Comparison of ENCODE assay signal across 11 cellular contexts in genomic region chr16:86834451-86835035, GRCh38.
A peak's percentile ranks its signal among the peaks of the same experiment; 100 is the strongest.
DNase-seq lines count a peak whose midpoint lies in the region; ATAC-seq and TF ChIP-seq lines count a peak whose summit lies in the region.
"Had no signal": no experiment of that assay in that cellular context is flagged by ENCODE, and none has a peak within 500 bp of the region (broad histone marks: within the 10 kb centered on the region; RNA-seq: fewer than 3 reads in every experiment).

No MANE protein-coding gene starts in this region.

- intact Hi-C loops in PC-3 (cut with micrococcal nuclease): loop anchor here (1.0 kb wide), 1 partner anchor 271 kb away; no protein-coding TSS in a partner anchor

- no peaks in the 10 kb centered on the region for H3K27me3 Mint-ChIP-seq in osteocyte (ENCODE audit: unreplicated experiment)

- no peaks in the 10 kb centered on the region for H3K79me2 ChIP-seq in PC-3 (ENCODE audit: low read length)

- peaks cover 29% of the 10 kb centered on the region for H3K4me1 Mint-ChIP-seq in osteocyte (ENCODE audit: unreplicated experiment)

- H3K27ac ChIP-seq in PC-3 (ENCODE audit: low read length): no peak overlapping the region
- H3K27ac ChIP-seq: suprapubic skin had no signal

- no peak overlapping the region for H3K27ac Mint-ChIP-seq in osteocyte (ENCODE audit: unreplicated experiment)

- H3K36me3 ChIP-seq in PC-3 (ENCODE audit: low read depth, low read length): no peaks in the 10 kb centered on the region
- H3K36me3 ChIP-seq: suprapubic skin had no signal

- peak; percentile 37; the same call in 1 of the 2 replicates for TF ChIP-seq CTCF in PC-3 (conservative IDR thresholded peaks at IDR 0.05; ENCODE audit: low read depth, low read length)
- TF ChIP-seq CTCF in epithelial cell of esophagus (IDR thresholded peaks at IDR 0.05; ENCODE audit: insufficient read depth, low read depth, low read length, missing control alignments): peak; percentile 21
- TF ChIP-seq CTCF in osteocyte (IDR thresholded peaks at IDR 0.05): peak; percentile 54

- H3K9ac ChIP-seq in PC-3 (ENCODE audit: low read length): no peak overlapping the region

- no peaks in the 10 kb centered on the region for H4K20me1 ChIP-seq in PC-3 (ENCODE audit: low read length)

- no peaks in the 10 kb centered on the region for H3K36me3 Mint-ChIP-seq in osteocyte (ENCODE audit: unreplicated experiment)

- DNase-seq in GM03348 (ENCODE audit: low spot score) (peak; percentile 58), PC-3 (peak; percentile 7), epithelial cell of esophagus (ENCODE audit: low read depth) (no peak), osteocyte (ENCODE audit: extremely low spot score, unreplicated experiment) (no peak), C1 segment of cervical spinal cord (lab: John Stamatoyannopoulos, UW) (no peak), NAMALWA (ENCODE audit: low spot score) (no peak)
- DNase-seq: activated naive CD4-positive, alpha-beta T cell; stimulated activated CD4-positive, alpha-beta T cell treated with anti-CD3 and anti-CD28 coated beads, Interleukin-1b, Interleukin-23, amount 100 ng/mL, for 48 hours had no signal

- no peak overlapping the region for H3K4me2 ChIP-seq in PC-3 (ENCODE audit: low read length)

- no peaks in the 10 kb centered on the region for H3K9me2 ChIP-seq in PC-3 (replicated peaks; ENCODE audit: low read length)

- CTCF ChIA-PET in PC-3 (lab: Charles Lee): interaction anchor here (1.1 kb wide), 1 partner anchor 228 kb away, joined by 3 read pairs; no protein-coding TSS in a partner anchor

- H3K4me3 ChIP-seq in PC-3 (ENCODE audit: low read length) (no peak overlapping the region), epithelial cell of esophagus (ENCODE audit: low read length) (no peak overlapping the region)
- H3K4me3 ChIP-seq: suprapubic skin had no signal

- no peaks in the 10 kb centered on the region for H3K27me3 ChIP-seq in PC-3 (ENCODE audit: low read length)

- H3K4me3 Mint-ChIP-seq in osteocyte (ENCODE audit: unreplicated experiment): no peak overlapping the region

- ATAC-seq in PC-3 (peak; percentile 54), GM21825 (IDR thresholded peaks at IDR 0.05; ENCODE audit: unreplicated experiment) (no peak), GM21526 (IDR thresholded peaks at IDR 0.05; ENCODE audit: low FRiP score, unreplicated experiment) (no peak)

- no peaks in the 10 kb centered on the region for H3F3A ChIP-seq in PC-3 (ENCODE audit: low read length, unreplicated experiment)

- no peaks in the 10 kb centered on the region for H3K9me3 ChIP-seq in PC-3 (ENCODE audit: low read length)
- H3K9me3 ChIP-seq: suprapubic skin had no signal

- H2AFZ ChIP-seq in PC-3 (ENCODE audit: low read length): no peak overlapping the region

- H3K9me3 Mint-ChIP-seq in osteocyte (ENCODE audit: unreplicated experiment): no peaks in the 10 kb centered on the region

- H3K4me1 ChIP-seq in PC-3 (ENCODE audit: insufficient read depth, low read length): 0 out of 2 replicates have a peak, but pooled peaks cover 4% of the 10 kb centered on the region

- POLR2A ChIA-PET in PC-3 (lab: Charles Lee; ENCODE audit: unreplicated experiment): no interaction called here

- no TSS peak for BruUV-seq in PC-3 (replicated peaks; lab: Mats Ljungman, UMichigan)

Comparison
In these comparisons a context has a peak if more than half of its experiments do, and no peak if none do; other contexts are left out.
1. DNase-seq: peak in GM03348 (single experiment) and PC-3 (single experiment); none in epithelial cell of esophagus (single experiment), osteocyte (single experiment), C1 segment of cervical spinal cord (0 of 14) and NAMALWA (single experiment).
2. Peak in every context shown above with its lines, with median percentiles within 50 percentile points of each other: CTCF ChIP-seq.